1 cellular context compared by ENCODE assay signal in the genomic region with DNA sequence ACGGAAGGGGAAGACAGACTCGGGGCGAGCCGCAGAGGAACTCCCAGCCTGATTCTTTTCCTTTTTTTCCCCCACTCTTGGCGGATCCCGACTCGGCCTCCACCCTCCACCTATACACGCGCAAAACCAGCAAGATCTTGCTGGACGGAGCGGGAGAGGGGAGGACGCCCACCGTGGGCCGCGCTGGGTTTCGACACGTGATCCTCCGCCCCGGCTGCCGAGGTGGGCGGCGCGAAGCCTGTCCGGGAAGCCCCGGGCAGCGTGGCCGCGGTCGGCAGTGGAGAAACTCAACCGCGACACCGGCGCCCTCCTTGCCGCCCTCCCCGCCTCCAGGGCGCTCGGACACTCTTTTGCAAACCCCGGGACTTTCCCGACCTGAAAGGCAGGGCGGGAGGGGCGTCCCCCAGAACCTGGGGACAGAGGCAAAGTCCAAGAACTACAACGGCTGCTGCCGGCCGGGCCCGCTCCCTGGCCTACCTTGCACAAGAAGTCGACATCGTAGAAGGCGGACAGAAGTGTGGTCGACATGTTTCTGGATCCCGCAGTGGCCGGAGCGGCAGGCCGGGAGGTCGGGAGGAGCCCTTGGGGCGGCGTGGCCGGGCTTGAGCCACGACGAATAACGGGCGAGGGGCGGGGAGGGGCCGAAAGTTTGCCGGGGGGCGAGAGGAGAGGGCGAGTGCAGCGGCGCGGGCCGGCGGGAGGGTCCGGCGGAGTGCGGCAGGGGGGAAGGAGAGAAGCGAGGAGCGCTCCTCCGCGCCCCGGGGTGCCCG.
TF ChIP-seq lines count a peak whose summit lies in the region.

No MANE protein-coding gene starts in this region.

TF ChIP-seq in HepG2, 621 proteins besides CTCF, POLR2A, EP300 and RAD21 (continued from another document and continues in another):
- TF ChIP-seq SNAPC2 (CRISPR knock-in tag; IDR thresholded peaks at IDR 0.05): no peak
- TF ChIP-seq RNF2 (conservative IDR thresholded peaks at IDR 0.05; ENCODE audit: low read depth): peak; percentile 68; the same call in 1 of the 2 replicates
- TF ChIP-seq DR1 (CRISPR knock-in tag; IDR thresholded peaks at IDR 0.05): 0 out of 2 replicates have a peak, but pooled peaks have one; percentile 14
- TF ChIP-seq TCF7L2 (IDR thresholded peaks at IDR 0.05; ENCODE audit: low read depth, low read length): no peak
- TF ChIP-seq, protein P1, sequence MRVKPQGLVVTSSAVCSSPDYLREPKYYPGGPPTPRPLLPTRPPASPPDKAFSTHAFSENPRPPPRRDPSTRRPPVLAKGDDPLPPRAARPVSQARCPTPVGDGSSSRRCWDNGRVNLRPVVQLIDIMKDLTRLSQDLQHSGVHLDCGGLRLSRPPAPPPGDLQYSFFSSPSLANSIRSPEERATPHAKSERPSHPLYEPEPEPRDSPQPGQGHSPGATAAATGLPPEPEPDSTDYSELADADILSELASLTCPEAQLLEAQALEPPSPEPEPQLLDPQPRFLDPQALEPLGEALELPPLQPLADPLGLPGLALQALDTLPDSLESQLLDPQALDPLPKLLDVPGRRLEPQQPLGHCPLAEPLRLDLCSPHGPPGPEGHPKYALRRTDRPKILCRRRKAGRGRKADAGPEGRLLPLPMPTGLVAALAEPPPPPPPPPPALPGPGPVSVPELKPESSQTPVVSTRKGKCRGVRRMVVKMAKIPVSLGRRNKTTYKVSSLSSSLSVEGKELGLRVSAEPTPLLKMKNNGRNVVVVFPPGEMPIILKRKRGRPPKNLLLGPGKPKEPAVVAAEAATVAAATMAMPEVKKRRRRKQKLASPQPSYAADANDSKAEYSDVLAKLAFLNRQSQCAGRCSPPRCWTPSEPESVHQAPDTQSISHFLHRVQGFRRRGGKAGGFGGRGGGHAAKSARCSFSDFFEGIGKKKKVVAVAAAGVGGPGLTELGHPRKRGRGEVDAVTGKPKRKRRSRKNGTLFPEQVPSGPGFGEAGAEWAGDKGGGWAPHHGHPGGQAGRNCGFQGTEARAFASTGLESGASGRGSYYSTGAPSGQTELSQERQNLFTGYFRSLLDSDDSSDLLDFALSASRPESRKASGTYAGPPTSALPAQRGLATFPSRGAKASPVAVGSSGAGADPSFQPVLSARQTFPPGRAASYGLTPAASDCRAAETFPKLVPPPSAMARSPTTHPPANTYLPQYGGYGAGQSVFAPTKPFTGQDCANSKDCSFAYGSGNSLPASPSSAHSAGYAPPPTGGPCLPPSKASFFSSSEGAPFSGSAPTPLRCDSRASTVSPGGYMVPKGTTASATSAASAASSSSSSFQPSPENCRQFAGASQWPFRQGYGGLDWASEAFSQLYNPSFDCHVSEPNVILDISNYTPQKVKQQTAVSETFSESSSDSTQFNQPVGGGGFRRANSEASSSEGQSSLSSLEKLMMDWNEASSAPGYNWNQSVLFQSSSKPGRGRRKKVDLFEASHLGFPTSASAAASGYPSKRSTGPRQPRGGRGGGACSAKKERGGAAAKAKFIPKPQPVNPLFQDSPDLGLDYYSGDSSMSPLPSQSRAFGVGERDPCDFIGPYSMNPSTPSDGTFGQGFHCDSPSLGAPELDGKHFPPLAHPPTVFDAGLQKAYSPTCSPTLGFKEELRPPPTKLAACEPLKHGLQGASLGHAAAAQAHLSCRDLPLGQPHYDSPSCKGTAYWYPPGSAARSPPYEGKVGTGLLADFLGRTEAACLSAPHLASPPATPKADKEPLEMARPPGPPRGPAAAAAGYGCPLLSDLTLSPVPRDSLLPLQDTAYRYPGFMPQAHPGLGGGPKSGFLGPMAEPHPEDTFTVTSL (CRISPR knock-in tag; IDR thresholded peaks at IDR 0.05; ENCODE audit: borderline replicate concordance): peak; percentile 23
- TF ChIP-seq, protein P2, sequence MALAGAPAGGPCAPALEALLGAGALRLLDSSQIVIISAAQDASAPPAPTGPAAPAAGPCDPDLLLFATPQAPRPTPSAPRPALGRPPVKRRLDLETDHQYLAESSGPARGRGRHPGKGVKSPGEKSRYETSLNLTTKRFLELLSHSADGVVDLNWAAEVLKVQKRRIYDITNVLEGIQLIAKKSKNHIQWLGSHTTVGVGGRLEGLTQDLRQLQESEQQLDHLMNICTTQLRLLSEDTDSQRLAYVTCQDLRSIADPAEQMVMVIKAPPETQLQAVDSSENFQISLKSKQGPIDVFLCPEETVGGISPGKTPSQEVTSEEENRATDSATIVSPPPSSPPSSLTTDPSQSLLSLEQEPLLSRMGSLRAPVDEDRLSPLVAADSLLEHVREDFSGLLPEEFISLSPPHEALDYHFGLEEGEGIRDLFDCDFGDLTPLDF (CRISPR knock-in tag; IDR thresholded peaks at IDR 0.05): no peak
- TF ChIP-seq, protein P3, sequence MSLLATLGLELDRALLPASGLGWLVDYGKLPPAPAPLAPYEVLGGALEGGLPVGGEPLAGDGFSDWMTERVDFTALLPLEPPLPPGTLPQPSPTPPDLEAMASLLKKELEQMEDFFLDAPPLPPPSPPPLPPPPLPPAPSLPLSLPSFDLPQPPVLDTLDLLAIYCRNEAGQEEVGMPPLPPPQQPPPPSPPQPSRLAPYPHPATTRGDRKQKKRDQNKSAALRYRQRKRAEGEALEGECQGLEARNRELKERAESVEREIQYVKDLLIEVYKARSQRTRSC (CRISPR knock-in tag; IDR thresholded peaks at IDR 0.05; ENCODE audit: low read depth): no peak
- no peak for TF ChIP-seq ZNF33A (CRISPR knock-in tag; IDR thresholded peaks at IDR 0.05; ENCODE audit: borderline replicate concordance)
- peak; percentile 27 for TF ChIP-seq MTF2 (CRISPR knock-in tag; IDR thresholded peaks at IDR 0.05; ENCODE audit: borderline replicate concordance)
- no peak for TF ChIP-seq HCFC1 (IDR thresholded peaks at IDR 0.05; ENCODE audit: low read depth, low read length)
- TF ChIP-seq ZNF333 (CRISPR knock-in tag; IDR thresholded peaks at IDR 0.05; ENCODE audit: borderline replicate concordance): peak; percentile 12; the same call in 1 of the 2 replicates
- 0 out of 2 replicates have a peak, but pooled peaks have one; percentile 7 for TF ChIP-seq ZNF724P (CRISPR knock-in tag; IDR thresholded peaks at IDR 0.05; ENCODE audit: borderline replicate concordance)
- peak; percentile 77 for TF ChIP-seq SAP130 (CRISPR knock-in tag; IDR thresholded peaks at IDR 0.05; ENCODE audit: low read depth)
- TF ChIP-seq MTA1 (CRISPR knock-in tag; IDR thresholded peaks at IDR 0.05; ENCODE audit: borderline replicate concordance): peak; percentile 90
- peak; percentile 66 for TF ChIP-seq ESRRA (CRISPR knock-in tag; IDR thresholded peaks at IDR 0.05; ENCODE audit: low read depth)
- TF ChIP-seq HOXD1 (CRISPR knock-in tag; IDR thresholded peaks at IDR 0.05): no peak
- TF ChIP-seq RBFOX2 (IDR thresholded peaks at IDR 0.05; ENCODE audit: low read depth, low read length): peak; percentile 93
- TF ChIP-seq HNRNPK (IDR thresholded peaks at IDR 0.05; ENCODE audit: low read depth, low read length, poor library complexity, severe bottlenecking): no peak
- 0 out of 2 replicates have a peak, but pooled peaks have one; percentile 9 for TF ChIP-seq SP2 (CRISPR knock-in tag; IDR thresholded peaks at IDR 0.05)
- TF ChIP-seq CHCHD3 (CRISPR knock-in tag; IDR thresholded peaks at IDR 0.05): no peak
- TF ChIP-seq, protein P4, sequence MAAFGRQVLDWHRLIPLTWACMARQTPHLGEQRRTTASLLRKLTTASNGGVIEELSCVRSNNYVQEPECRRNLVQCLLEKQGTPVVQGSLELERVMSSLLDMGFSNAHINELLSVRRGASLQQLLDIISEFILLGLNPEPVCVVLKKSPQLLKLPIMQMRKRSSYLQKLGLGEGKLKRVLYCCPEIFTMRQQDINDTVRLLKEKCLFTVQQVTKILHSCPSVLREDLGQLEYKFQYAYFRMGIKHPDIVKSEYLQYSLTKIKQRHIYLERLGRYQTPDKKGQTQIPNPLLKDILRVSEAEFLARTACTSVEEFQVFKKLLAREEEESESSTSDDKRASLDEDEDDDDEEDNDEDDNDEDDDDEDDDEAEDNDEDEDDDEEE (CRISPR knock-in tag; IDR thresholded peaks at IDR 0.05): no peak
- TF ChIP-seq, protein P5, sequence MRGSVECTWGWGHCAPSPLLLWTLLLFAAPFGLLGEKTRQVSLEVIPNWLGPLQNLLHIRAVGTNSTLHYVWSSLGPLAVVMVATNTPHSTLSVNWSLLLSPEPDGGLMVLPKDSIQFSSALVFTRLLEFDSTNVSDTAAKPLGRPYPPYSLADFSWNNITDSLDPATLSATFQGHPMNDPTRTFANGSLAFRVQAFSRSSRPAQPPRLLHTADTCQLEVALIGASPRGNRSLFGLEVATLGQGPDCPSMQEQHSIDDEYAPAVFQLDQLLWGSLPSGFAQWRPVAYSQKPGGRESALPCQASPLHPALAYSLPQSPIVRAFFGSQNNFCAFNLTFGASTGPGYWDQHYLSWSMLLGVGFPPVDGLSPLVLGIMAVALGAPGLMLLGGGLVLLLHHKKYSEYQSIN (CRISPR knock-in tag; IDR thresholded peaks at IDR 0.05; ENCODE audit: borderline replicate concordance): no peak
- TF ChIP-seq KDM6A (CRISPR knock-in tag; IDR thresholded peaks at IDR 0.05; ENCODE audit: low read depth): no peak
- TF ChIP-seq ZNF552 (CRISPR knock-in tag; IDR thresholded peaks at IDR 0.05; ENCODE audit: borderline replicate concordance): 0 out of 2 replicates have a peak, but pooled peaks have one; percentile 76
- no peak for TF ChIP-seq TCF7 (IDR thresholded peaks at IDR 0.05; ENCODE audit: low read depth)
- TF ChIP-seq CAMTA2 (CRISPR knock-in tag; IDR thresholded peaks at IDR 0.05; ENCODE audit: borderline replicate concordance): no peak
- peak; percentile 78 for TF ChIP-seq ARHGAP35 (CRISPR knock-in tag; IDR thresholded peaks at IDR 0.05; ENCODE audit: borderline replicate concordance)
- no peak for TF ChIP-seq ATF7 (IDR thresholded peaks at IDR 0.05)
- no peak for TF ChIP-seq ATF7 (CRISPR knock-in tag; IDR thresholded peaks at IDR 0.05)
- no peak for TF ChIP-seq ZNF256 (CRISPR knock-in tag; conservative IDR thresholded peaks at IDR 0.05)
- TF ChIP-seq REL (CRISPR knock-in tag; conservative IDR thresholded peaks at IDR 0.05): 0 out of 2 replicates have a peak, but pooled peaks have one; percentile 42
- peak; percentile 9 for TF ChIP-seq TBL1XR1 (IDR thresholded peaks at IDR 0.05; ENCODE audit: borderline replicate concordance, low read length, partially characterized antibody)
- TF ChIP-seq KLF6 (CRISPR knock-in tag; IDR thresholded peaks at IDR 0.05): no peak; the same call in 1 of the 2 replicates
- no peak; the same call in 1 of the 2 replicates for TF ChIP-seq IRF2 (CRISPR knock-in tag; IDR thresholded peaks at IDR 0.05)
- 0 out of 2 replicates have a peak, but pooled peaks have one; percentile 10 for TF ChIP-seq ZBTB7A (CRISPR knock-in tag; IDR thresholded peaks at IDR 0.05)
- TF ChIP-seq, protein P6, sequence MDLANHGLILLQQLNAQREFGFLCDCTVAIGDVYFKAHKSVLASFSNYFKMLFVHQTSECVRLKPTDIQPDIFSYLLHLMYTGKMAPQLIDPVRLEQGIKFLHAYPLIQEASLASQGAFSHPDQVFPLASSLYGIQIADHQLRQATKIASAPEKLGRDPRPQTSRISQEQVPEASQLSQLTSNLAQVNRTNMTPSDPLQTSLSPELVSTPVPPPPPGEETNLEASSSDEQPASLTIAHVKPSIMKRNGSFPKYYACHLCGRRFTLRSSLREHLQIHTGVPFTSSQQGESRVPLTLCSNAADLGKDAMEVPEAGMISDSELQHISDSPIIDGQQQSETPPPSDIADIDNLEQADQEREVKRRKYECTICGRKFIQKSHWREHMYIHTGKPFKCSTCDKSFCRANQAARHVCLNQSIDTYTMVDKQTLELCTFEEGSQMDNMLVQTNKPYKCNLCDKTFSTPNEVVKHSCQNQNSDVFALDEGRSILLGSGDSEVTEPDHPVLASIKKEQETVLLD (CRISPR knock-in tag; IDR thresholded peaks at IDR 0.05; ENCODE audit: low read depth): no peak; the same call in 1 of the 2 replicates
- peak; percentile 9 for TF ChIP-seq ZIK1 (CRISPR knock-in tag; IDR thresholded peaks at IDR 0.05; ENCODE audit: borderline replicate concordance, low read depth)
- TF ChIP-seq, protein P7, sequence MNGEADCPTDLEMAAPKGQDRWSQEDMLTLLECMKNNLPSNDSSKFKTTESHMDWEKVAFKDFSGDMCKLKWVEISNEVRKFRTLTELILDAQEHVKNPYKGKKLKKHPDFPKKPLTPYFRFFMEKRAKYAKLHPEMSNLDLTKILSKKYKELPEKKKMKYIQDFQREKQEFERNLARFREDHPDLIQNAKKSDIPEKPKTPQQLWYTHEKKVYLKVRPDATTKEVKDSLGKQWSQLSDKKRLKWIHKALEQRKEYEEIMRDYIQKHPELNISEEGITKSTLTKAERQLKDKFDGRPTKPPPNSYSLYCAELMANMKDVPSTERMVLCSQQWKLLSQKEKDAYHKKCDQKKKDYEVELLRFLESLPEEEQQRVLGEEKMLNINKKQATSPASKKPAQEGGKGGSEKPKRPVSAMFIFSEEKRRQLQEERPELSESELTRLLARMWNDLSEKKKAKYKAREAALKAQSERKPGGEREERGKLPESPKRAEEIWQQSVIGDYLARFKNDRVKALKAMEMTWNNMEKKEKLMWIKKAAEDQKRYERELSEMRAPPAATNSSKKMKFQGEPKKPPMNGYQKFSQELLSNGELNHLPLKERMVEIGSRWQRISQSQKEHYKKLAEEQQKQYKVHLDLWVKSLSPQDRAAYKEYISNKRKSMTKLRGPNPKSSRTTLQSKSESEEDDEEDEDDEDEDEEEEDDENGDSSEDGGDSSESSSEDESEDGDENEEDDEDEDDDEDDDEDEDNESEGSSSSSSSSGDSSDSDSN (CRISPR knock-in tag; IDR thresholded peaks at IDR 0.05): peak; percentile 75
- TF ChIP-seq, protein P8, sequence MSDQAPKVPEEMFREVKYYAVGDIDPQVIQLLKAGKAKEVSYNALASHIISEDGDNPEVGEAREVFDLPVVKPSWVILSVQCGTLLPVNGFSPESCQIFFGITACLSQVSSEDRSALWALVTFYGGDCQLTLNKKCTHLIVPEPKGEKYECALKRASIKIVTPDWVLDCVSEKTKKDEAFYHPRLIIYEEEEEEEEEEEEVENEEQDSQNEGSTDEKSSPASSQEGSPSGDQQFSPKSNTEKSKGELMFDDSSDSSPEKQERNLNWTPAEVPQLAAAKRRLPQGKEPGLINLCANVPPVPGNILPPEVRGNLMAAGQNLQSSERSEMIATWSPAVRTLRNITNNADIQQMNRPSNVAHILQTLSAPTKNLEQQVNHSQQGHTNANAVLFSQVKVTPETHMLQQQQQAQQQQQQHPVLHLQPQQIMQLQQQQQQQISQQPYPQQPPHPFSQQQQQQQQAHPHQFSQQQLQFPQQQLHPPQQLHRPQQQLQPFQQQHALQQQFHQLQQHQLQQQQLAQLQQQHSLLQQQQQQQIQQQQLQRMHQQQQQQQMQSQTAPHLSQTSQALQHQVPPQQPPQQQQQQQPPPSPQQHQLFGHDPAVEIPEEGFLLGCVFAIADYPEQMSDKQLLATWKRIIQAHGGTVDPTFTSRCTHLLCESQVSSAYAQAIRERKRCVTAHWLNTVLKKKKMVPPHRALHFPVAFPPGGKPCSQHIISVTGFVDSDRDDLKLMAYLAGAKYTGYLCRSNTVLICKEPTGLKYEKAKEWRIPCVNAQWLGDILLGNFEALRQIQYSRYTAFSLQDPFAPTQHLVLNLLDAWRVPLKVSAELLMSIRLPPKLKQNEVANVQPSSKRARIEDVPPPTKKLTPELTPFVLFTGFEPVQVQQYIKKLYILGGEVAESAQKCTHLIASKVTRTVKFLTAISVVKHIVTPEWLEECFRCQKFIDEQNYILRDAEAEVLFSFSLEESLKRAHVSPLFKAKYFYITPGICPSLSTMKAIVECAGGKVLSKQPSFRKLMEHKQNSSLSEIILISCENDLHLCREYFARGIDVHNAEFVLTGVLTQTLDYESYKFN (CRISPR knock-in tag; conservative IDR thresholded peaks at IDR 0.05): no peak; the same call in 1 of the 2 replicates
